Comparison of ENCODE assay signal across 1 cellular context in genomic region chr9:23825143-23825531, GRCh38.
TF ChIP-seq lines count a peak whose summit lies in the region.

No MANE protein-coding gene starts in this region.

TF ChIP-seq in GM23338, 12 proteins besides CTCF, POLR2A, EP300 and RAD21 (continued from another document):
- TF ChIP-seq ZNF462 (CRISPR knock-in tag; IDR thresholded peaks at IDR 0.05) = no peak
- no peak for TF ChIP-seq JUNB (IDR thresholded peaks at IDR 0.05; ENCODE audit: unreplicated experiment)
- TF ChIP-seq STAT1 (IDR thresholded peaks at IDR 0.05; ENCODE audit: unreplicated experiment) = no peak
